26 cellular contexts compared by ENCODE assay signal in genomic region chrX:48978226-48978625, GRCh38.
"Had no signal": no experiment of that assay in that cellular context is flagged by ENCODE, and none has a peak within 500 bp of the region (broad histone marks: within the 10 kb centered on the region; RNA-seq: fewer than 3 reads in every experiment).

No MANE protein-coding gene starts in this region.

- H3K27me3 Mint-ChIP-seq: naive thymus-derived CD4-positive, alpha-beta T cell; stimulated activated naive CD8-positive, alpha-beta T cell treated with anti-CD3 and anti-CD28 coated beads, Interleukin-15, amount 100 ng/mL, for 72 hours; type B pancreatic cell had no signal

- H3K79me2 ChIP-seq: parathyroid adenoma had no signal

- H3K4me3 ChIP-seq: heart left ventricle, left ventricle myocardium inferior, lung, mucosa of descending colon, neural progenitor cell, psoas muscle, right lobe of liver, smooth muscle cell, tibial nerve, uterus had no signal

- DNase-seq: heart left ventricle; hypothalamus; immature natural killer cell; kidney; left colon; left ventricle myocardium inferior; midbrain; mucosa of descending colon; naive thymus-derived CD4-positive, alpha-beta T cell; nephron progenitor cell; occipital lobe; psoas muscle; right lobe of liver; stimulated activated CD4-positive, alpha-beta T cell treated with anti-CD3 and anti-CD28 coated beads, Interleukin-2, amount 100 ng/mL, for 24 hours; stimulated activated CD4-positive, alpha-beta T cell treated with anti-CD3 and anti-CD28 coated beads, Interleukin-4, amount 100 ng/mL, for 1 hour; stimulated activated naive CD4-positive, alpha-beta T cell treated with Interleukin-2 at 50 U/mL for 16 hours; stimulated activated naive CD8-positive, alpha-beta T cell treated with anti-CD3 and anti-CD28 coated beads, Interleukin-15, amount 100 ng/mL, for 72 hours; substantia nigra; uterus had no signal

- H3K4me1 Mint-ChIP-seq: immature natural killer cell; neural progenitor cell; stimulated activated naive CD8-positive, alpha-beta T cell treated with anti-CD3 and anti-CD28 coated beads, Interleukin-15, amount 100 ng/mL, for 72 hours had no signal

- H3K4me2 ChIP-seq: neural progenitor cell, smooth muscle cell had no signal

- ATAC-seq: heart left ventricle; left colon; mucosa of descending colon; naive thymus-derived CD4-positive, alpha-beta T cell; psoas muscle; right lobe of liver; stimulated activated naive CD8-positive, alpha-beta T cell treated with anti-CD3 and anti-CD28 coated beads, Interleukin-15, amount 100 ng/mL, for 72 hours had no signal

- H3K9me3 ChIP-seq: heart left ventricle, left ventricle myocardium inferior, mucosa of descending colon, neutrophil, psoas muscle, right lobe of liver, tibial nerve, uterus had no signal

- H3K36me3 ChIP-seq: neural progenitor cell, uterus had no signal

- H3K9me3 Mint-ChIP-seq: immature natural killer cell; stimulated activated naive CD8-positive, alpha-beta T cell treated with anti-CD3 and anti-CD28 coated beads, Interleukin-15, amount 100 ng/mL, for 72 hours; type B pancreatic cell had no signal

- H3K4me3 Mint-ChIP-seq: immature natural killer cell; naive thymus-derived CD4-positive, alpha-beta T cell; nephron progenitor cell; neural progenitor cell; stimulated activated naive CD8-positive, alpha-beta T cell treated with anti-CD3 and anti-CD28 coated beads, Interleukin-15, amount 100 ng/mL, for 72 hours; type B pancreatic cell had no signal

- H3K4me1 ChIP-seq: heart left ventricle, left ventricle myocardium inferior, neural progenitor cell, parathyroid adenoma, psoas muscle, right lobe of liver, tibial nerve, uterus had no signal

- H3K9ac ChIP-seq: neural progenitor cell, parathyroid adenoma had no signal

- H3K27ac Mint-ChIP-seq: immature natural killer cell; neural progenitor cell; stimulated activated naive CD8-positive, alpha-beta T cell treated with anti-CD3 and anti-CD28 coated beads, Interleukin-15, amount 100 ng/mL, for 72 hours; type B pancreatic cell had no signal

- H3K27me3 ChIP-seq: heart left ventricle, neural progenitor cell, neutrophil, right lobe of liver, tibial nerve, uterus had no signal

- H2AFZ ChIP-seq: neural progenitor cell, parathyroid adenoma had no signal

- H3K27ac ChIP-seq: heart left ventricle, left ventricle myocardium inferior, neural progenitor cell, neutrophil, parathyroid adenoma, psoas muscle, right lobe of liver, tibial nerve, uterus had no signal
